Comparison of ENCODE assay signal across 9 cellular contexts in the genomic region with DNA sequence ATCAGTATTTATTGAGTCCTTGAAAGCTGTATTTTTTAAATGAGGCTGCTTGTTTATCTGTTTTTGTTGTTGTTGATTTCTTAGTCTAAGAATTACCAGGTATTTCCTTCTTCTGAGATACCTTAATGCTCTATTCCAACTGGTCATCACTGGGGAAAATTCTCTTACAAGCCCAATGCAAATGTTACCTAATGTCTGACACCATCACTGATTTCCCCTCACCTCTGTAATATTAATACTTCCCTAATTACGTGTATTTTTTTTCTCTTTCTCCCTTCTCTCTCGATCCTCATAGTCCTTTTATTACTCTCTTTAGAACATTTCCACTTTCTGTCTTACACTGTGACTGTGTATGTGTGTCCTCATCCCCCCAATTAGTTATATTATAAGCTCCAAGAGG. TPM values are rescaled to one million over a fixed set of nuclear protein-coding genes. Genes with fewer than 3 reads are reported as not detected.
DNase-seq lines count a peak whose midpoint lies in the region; ATAC-seq, FAIRE-seq and TF ChIP-seq lines count a peak whose summit lies in the region.
"Had no signal": no experiment of that assay in that cellular context is flagged by ENCODE, and none has a peak within 500 bp of the region (broad histone marks: within the 10 kb centered on the region; RNA-seq: fewer than 3 reads in every experiment).

No MANE protein-coding gene starts in this region.

- TF ChIP-seq CTCF in AG09309 (IDR thresholded peaks at IDR 0.05; ENCODE audit: control insufficient read depth, insufficient read depth, low read depth, low read length, missing control alignments) (no peak), WTC11 (IDR thresholded peaks at IDR 0.05) (no peak)

- ATAC-seq in GM21717 (IDR thresholded peaks at IDR 0.05; ENCODE audit: unreplicated experiment) (peak; percentile 23), WTC11 (no peak), memory B cell (ENCODE audit: low read depth) (peak; percentile 49)
- ATAC-seq in activated naive CD4-positive, alpha-beta T cell treated with anti-CD3 and anti-CD28 coated beads, Interleukin-2, amount 50 U/mL, for 72 hours, result no peak

- peak overlapping the region; percentile 41 for H3K27ac Mint-ChIP-seq in WTC11
- peak overlapping the region; percentile 99 for H3K27ac Mint-ChIP-seq in memory B cell
- peak overlapping the region in 1 of 2 donors; percentile 30 for H3K27ac Mint-ChIP-seq in activated naive CD4-positive, alpha-beta T cell treated with anti-CD3 and anti-CD28 coated beads, Interleukin-2, amount 50 U/mL, for 72 hours
- H3K27ac Mint-ChIP-seq: activated naive CD4-positive, alpha-beta T cell treated with anti-CD3 and anti-CD28 coated beads, Interleukin-2, amount 10 ng/mL, durations not matched to agents 7 days and 5 days had no signal

- H3K4me1 Mint-ChIP-seq in WTC11, result peaks cover 31% of the 10 kb centered on the region
- H3K4me1 Mint-ChIP-seq in memory B cell, result peaks cover 52% of the 10 kb centered on the region
- H3K4me1 Mint-ChIP-seq: activated naive CD4-positive, alpha-beta T cell treated with anti-CD3 and anti-CD28 coated beads, Interleukin-2, amount 10 ng/mL, durations not matched to agents 7 days and 5 days had no signal

- H3K4me3 Mint-ChIP-seq in WTC11 (no peak overlapping the region), memory B cell (peak overlapping the region; percentile 86)
- H3K4me3 Mint-ChIP-seq: activated naive CD4-positive, alpha-beta T cell treated with anti-CD3 and anti-CD28 coated beads, Interleukin-2, amount 10 ng/mL, durations not matched to agents 7 days and 5 days had no signal

- POLR2A ChIA-PET in WTC11 (lab: Charles Lee), result interaction anchor here (0.6 to 1.0 kb wide), 3 partner anchors 11 to 16 kb away, joined by 3 to 4 read pairs (median 4); a partner anchor contains a TSS

- H3K9me3 Mint-ChIP-seq in WTC11 (no peaks in the 10 kb centered on the region), memory B cell (no peaks in the 10 kb centered on the region)
- H3K9me3 Mint-ChIP-seq in activated naive CD4-positive, alpha-beta T cell treated with anti-CD3 and anti-CD28 coated beads, Interleukin-2, amount 50 U/mL, for 72 hours, result peaks cover 0 to 11% of the 10 kb centered on the region in 2 donors
- H3K9me3 Mint-ChIP-seq: activated naive CD4-positive, alpha-beta T cell treated with anti-CD3 and anti-CD28 coated beads, Interleukin-2, amount 10 ng/mL, durations not matched to agents 7 days and 5 days had no signal

- DNase-seq in AG09309 (ENCODE audit: low read depth) (no peak), WTC11 (ENCODE audit: low spot score) (no peak), memory B cell (ENCODE audit: low spot score in 2 of 2) (no peak), iPS-NIHi11 (ENCODE audit: low spot score) (no peak), H54 (ENCODE audit: insufficient read length, low spot score) (no peak), HUDEP-2 (lab: John Stamatoyannopoulos, UW; ENCODE audit: unreplicated experiment in 76 of 76) (no peak)
- DNase-seq in activated naive CD4-positive, alpha-beta T cell treated with anti-CD3 and anti-CD28 coated beads, Interleukin-2, amount 50 U/mL, for 72 hours (ENCODE audit: low spot score in 2 of 2), result no peak
- DNase-seq: activated naive CD4-positive, alpha-beta T cell treated with anti-CD3 and anti-CD28 coated beads, Interleukin-2, amount 10 ng/mL, durations not matched to agents 7 days and 5 days had no signal

- CTCF ChIA-PET in WTC11 (lab: Charles Lee), result interaction anchor here (1.1 to 3.3 kb wide), 4 partner anchors 11 to 157 kb away, joined by 3 to 29 read pairs (median 5); no protein-coding TSS in a partner anchor

- no peaks in the 10 kb centered on the region for H3K36me3 Mint-ChIP-seq in WTC11
- peaks cover 3% of the 10 kb centered on the region for H3K36me3 Mint-ChIP-seq in memory B cell
- no peaks in the 10 kb centered on the region for H3K36me3 Mint-ChIP-seq in activated naive CD4-positive, alpha-beta T cell treated with anti-CD3 and anti-CD28 coated beads, Interleukin-2, amount 50 U/mL, for 72 hours
- H3K36me3 Mint-ChIP-seq: activated naive CD4-positive, alpha-beta T cell treated with anti-CD3 and anti-CD28 coated beads, Interleukin-2, amount 10 ng/mL, durations not matched to agents 7 days and 5 days had no signal

- FAIRE-seq in H54 (lab: Jason Lieb, UNC), result no peak

- H3K27me3 Mint-ChIP-seq in WTC11 (ENCODE audit: low read depth) (no peaks in the 10 kb centered on the region), memory B cell (no peaks in the 10 kb centered on the region)
- H3K27me3 Mint-ChIP-seq: activated naive CD4-positive, alpha-beta T cell treated with anti-CD3 and anti-CD28 coated beads, Interleukin-2, amount 10 ng/mL, durations not matched to agents 7 days and 5 days had no signal

- peak overlapping the region; percentile 30 for H3K4me3 ChIP-seq in AG09309 (ENCODE audit: control insufficient read depth, low read depth, low read length)

- TF ChIP-seq POLR2A in H54 (IDR thresholded peaks at IDR 0.05; ENCODE audit: low read depth, low read length), result no peak

TF ChIP-seq in WTC11, 78 proteins besides CTCF, POLR2A, EP300 and RAD21:
- TF ChIP-seq FOXK1 (CRISPR knock-in tag; IDR thresholded peaks at IDR 0.05), result no peak
- TF ChIP-seq, protein P1, sequence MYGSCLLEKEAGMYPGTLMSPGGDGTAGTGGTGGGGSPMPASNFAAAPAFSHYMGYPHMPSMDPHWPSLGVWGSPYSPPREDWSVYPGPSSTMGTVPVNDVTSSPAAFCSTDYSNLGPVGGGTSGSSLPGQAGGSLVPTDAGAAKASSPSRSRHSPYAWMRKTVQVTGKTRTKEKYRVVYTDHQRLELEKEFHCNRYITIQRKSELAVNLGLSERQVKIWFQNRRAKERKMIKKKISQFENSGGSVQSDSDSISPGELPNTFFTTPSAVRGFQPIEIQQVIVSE (CRISPR knock-in tag; IDR thresholded peaks at IDR 0.05; ENCODE audit: borderline replicate concordance), result no peak
- TF ChIP-seq, protein P2, sequence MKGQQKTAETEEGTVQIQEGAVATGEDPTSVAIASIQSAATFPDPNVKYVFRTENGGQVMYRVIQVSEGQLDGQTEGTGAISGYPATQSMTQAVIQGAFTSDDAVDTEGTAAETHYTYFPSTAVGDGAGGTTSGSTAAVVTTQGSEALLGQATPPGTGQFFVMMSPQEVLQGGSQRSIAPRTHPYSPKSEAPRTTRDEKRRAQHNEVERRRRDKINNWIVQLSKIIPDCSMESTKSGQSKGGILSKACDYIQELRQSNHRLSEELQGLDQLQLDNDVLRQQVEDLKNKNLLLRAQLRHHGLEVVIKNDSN (CRISPR knock-in tag; IDR thresholded peaks at IDR 0.05), result no peak
- TF ChIP-seq ZNF396 (CRISPR knock-in tag; IDR thresholded peaks at IDR 0.05; ENCODE audit: borderline replicate concordance), result no peak

RNA-seq across cellular contexts. Expression of a gene that starts 13.9 kb away (rescaled TPM):
- total RNA-seq in WTC11 (2021), result 14.6 to 18.8 TPM (median 18.0 TPM) in 3 replicates
- under 1 TPM; 0.32 to 0.84 TPM for total RNA-seq in activated naive CD4-positive, alpha-beta T cell treated with anti-CD3 and anti-CD28 coated beads, Interleukin-2, amount 50 U/mL, for 72 hours

Comparison
In these comparisons a context has a peak if more than half of its experiments do, and no peak if none do; other contexts are left out.
1. ATAC-seq: peak in GM21717 (single experiment) and memory B cell (single experiment); none in WTC11 (single experiment) and activated naive CD4-positive, alpha-beta T cell treated with anti-CD3 and anti-CD28 coated beads, Interleukin-2, amount 50 U/mL, for 72 hours (0 of 2).